In genomic region chr2:241598061-241598460, GRCh38 we compare ENCODE assay signal across 18 cellular contexts.
"Had no signal": no experiment of that assay in that cellular context is flagged by ENCODE, and none has a peak within 500 bp of the region (broad histone marks: within the 10 kb centered on the region; RNA-seq: fewer than 3 reads in every experiment).

No MANE protein-coding gene starts in this region.

- DNase-seq: activated CD4-positive, alpha-beta T cell treated with anti-CD3 and anti-CD28 coated beads for 1 hour; activated effector memory CD4-positive, alpha-beta T cell treated with anti-CD3 and anti-CD28 coated beads, Interleukin-2, amount 50 U/mL, for 16 hours; activated T-cell treated with anti-CD3 and anti-CD28 coated beads, Interleukin-2, amount 50 U/mL, for 72 hours; amniotic stem cell; effector CD8-positive, alpha-beta T cell; foreskin keratinocyte; hypothalamus; nephron progenitor cell; nucleus accumbens; stimulated activated CD4-positive, alpha-beta T cell treated with anti-CD3 and anti-CD28 coated beads, Interleukin-15, amount 100 ng/mL, for 24 hours; stimulated activated CD4-positive, alpha-beta T cell treated with anti-CD3 and anti-CD28 coated beads, Interleukin-2, amount 100 ng/mL, for 48 hours; stomach had no signal

- H3K4me3 Mint-ChIP-seq: activated T-cell treated with anti-CD3 and anti-CD28 coated beads, Interleukin-2, amount 50 U/mL, for 72 hours; dendritic cell treated with granulocyte-macrophage colony-stimulating factor and Interleukin-4, amounts not matched to agents 40 ng/mL and 50 ng/mL, for 4 days; nephron progenitor cell had no signal

- H3K27me3 ChIP-seq: foreskin keratinocyte, right atrium auricular region, stomach, upper lobe of left lung had no signal

- H3K4me3 ChIP-seq: right atrium auricular region, stomach, upper lobe of left lung had no signal

- H3K9me3 ChIP-seq: right atrium auricular region, stomach, upper lobe of left lung had no signal

- H3K9me3 Mint-ChIP-seq: activated naive CD4-positive, alpha-beta T cell treated with anti-CD3 and anti-CD28 coated beads, Interleukin-2, amount 50 U/mL, for 72 hours; activated T-cell treated with anti-CD3 and anti-CD28 coated beads, Interleukin-2, amount 50 U/mL, for 72 hours; dendritic cell treated with granulocyte-macrophage colony-stimulating factor and Interleukin-4, amounts not matched to agents 40 ng/mL and 50 ng/mL, for 4 days; nephron progenitor cell had no signal

- H3K4me1 ChIP-seq: foreskin keratinocyte, right atrium auricular region, stomach, upper lobe of left lung had no signal

- H3K27ac Mint-ChIP-seq: activated T-cell treated with anti-CD3 and anti-CD28 coated beads, Interleukin-2, amount 50 U/mL, for 72 hours; dendritic cell treated with granulocyte-macrophage colony-stimulating factor and Interleukin-4, amounts not matched to agents 40 ng/mL and 50 ng/mL, for 4 days; nephron progenitor cell had no signal

- H3K4me1 Mint-ChIP-seq: nephron progenitor cell had no signal

- H3K27ac ChIP-seq: foreskin keratinocyte, right atrium auricular region, stomach, upper lobe of left lung, WERI-Rb-1 had no signal

- H3K27me3 Mint-ChIP-seq: dendritic cell treated with granulocyte-macrophage colony-stimulating factor and Interleukin-4, amounts not matched to agents 40 ng/mL and 50 ng/mL, for 4 days; progenitor cell of endocrine pancreas had no signal
